In the genomic region with DNA sequence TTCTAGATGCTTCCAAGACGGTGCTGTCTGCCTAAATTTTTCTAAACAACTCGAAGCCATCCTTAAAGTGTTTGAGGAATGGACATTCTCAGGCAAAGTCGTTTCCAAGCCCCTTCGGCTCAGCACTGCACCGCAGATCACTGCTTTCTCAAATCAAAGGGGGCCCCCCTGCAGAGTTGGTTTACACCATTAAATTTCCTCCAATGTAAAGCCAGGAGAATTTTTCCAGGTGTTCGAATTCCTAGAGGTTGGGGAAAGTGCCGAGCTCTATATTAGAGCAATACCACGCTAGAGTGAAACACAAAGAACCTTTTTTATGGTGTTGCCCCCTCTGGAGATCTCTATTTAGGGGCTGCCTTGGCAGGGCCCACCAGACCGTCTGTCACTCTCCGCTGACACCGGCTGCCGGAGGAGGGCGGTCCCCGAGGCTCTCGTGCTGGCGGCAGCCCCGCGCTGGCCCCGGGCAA, we compare ENCODE assay signal across 8 cellular contexts.
DNase-seq lines count a peak whose midpoint lies in the region; ATAC-seq and TF ChIP-seq lines count a peak whose summit lies in the region.

No MANE protein-coding gene starts in this region.

- DNase-seq in body of pancreas (no peak), gastrocnemius medialis (no peak), NCI-H526 treated with DMSO at 0.1 percent for 48 hours (lab: John Stamatoyannopoulos, UW) (no peak), DMS53 (lab: John Stamatoyannopoulos, UW) (no peak), uterus (no peak)

- H3K36me3 ChIP-seq in body of pancreas (replicated peaks in 1 of 2; ENCODE audit: insufficient read depth in 1 of 2, low read depth in 2 of 2) (no peaks in the 10 kb centered on the region), iPS-20b (ENCODE audit: insufficient read depth, low read depth, low read length) (no peaks in the 10 kb centered on the region), gastrocnemius medialis (no peaks in the 10 kb centered on the region), uterus (no peaks in the 10 kb centered on the region)

- in situ Hi-C loops in gastrocnemius medialis (cut with MboI; ENCODE audit: low sequenced_read_pairs in 4 of 4): no loop called here

- H3K27me3 ChIP-seq in body of pancreas (no peaks in the 10 kb centered on the region), iPS-20b (ENCODE audit: insufficient read depth, low read length) (peaks cover 93% of the 10 kb centered on the region), gastrocnemius medialis (no peaks in the 10 kb centered on the region), uterus (no peaks in the 10 kb centered on the region)

- peak; percentile 46 for ATAC-seq in HG02678 (IDR thresholded peaks at IDR 0.05; ENCODE audit: unreplicated experiment)
- ATAC-seq in body of pancreas: peak; percentile 39
- ATAC-seq in gastrocnemius medialis: peak in 1 of 2 donors; percentile 5
- no peak for ATAC-seq in HG02588 (IDR thresholded peaks at IDR 0.05; ENCODE audit: unreplicated experiment)

- H3K9ac ChIP-seq in iPS-20b (ENCODE audit: low read depth, low read length): no peak overlapping the region

- H3K4me3 ChIP-seq in body of pancreas (peak overlapping the region in 1 of 2 donors; percentile 14), iPS-20b (ENCODE audit: low read length) (peak overlapping the region; percentile 57; the same call in 1 of the 2 replicates), gastrocnemius medialis (peak overlapping the region; percentile 44 to 56 (median 50)), uterus (peak overlapping the region in 1 of 2 donors; percentile 7)

- TF ChIP-seq CTCF in body of pancreas (IDR thresholded peaks at IDR 0.05): no peak
- no peak for TF ChIP-seq CTCF in gastrocnemius medialis (IDR thresholded peaks at IDR 0.05 in 4 of 5, conservative IDR thresholded peaks at IDR 0.05 in 1 of 5)
- TF ChIP-seq CTCF in uterus (IDR thresholded peaks at IDR 0.05): no peak

- peaks cover 22% of the 10 kb centered on the region for H3K4me1 ChIP-seq in body of pancreas
- H3K4me1 ChIP-seq in iPS-20b (ENCODE audit: insufficient read depth, low read length): peaks cover 11% of the 10 kb centered on the region
- peaks cover 19 to 31% of the 10 kb centered on the region in 2 donors for H3K4me1 ChIP-seq in gastrocnemius medialis
- H3K4me1 ChIP-seq in uterus: no peaks in the 10 kb centered on the region

- H3K27ac ChIP-seq in body of pancreas: peak overlapping the region in 3 of 4 donors; percentile 29 to 55 (median 35)
- H3K27ac ChIP-seq in iPS-20b (ENCODE audit: low read length): no peak overlapping the region
- peak overlapping the region; percentile 75 to 82 (median 79) for H3K27ac ChIP-seq in gastrocnemius medialis
- H3K27ac ChIP-seq in uterus: peak overlapping the region in 1 of 2 donors; percentile 62

- H3K9me3 ChIP-seq in body of pancreas (no peaks in the 10 kb centered on the region), iPS-20b (ENCODE audit: insufficient read depth, low read depth, low read length) (no peaks in the 10 kb centered on the region), gastrocnemius medialis (no peaks in the 10 kb centered on the region), uterus (no peaks in the 10 kb centered on the region)

- intact Hi-C loops in body of pancreas (cut with DNase I) (no loop called here), gastrocnemius medialis (cut with DNase I; ENCODE audit: low total_unique reads) (loop anchor here (5.0 to 10.0 kb wide), 5 partner anchors 65 to 372 kb away; no protein-coding TSS in a partner anchor), uterus (cut with DNase I; ENCODE audit: low total_unique reads) (no loop called here)

- WGBS in body of pancreas, 2 donors: 26 to 69% methylated on average over 8 to 19 of the region's 19 CpGs

- no peak for TF ChIP-seq POLR2A in body of pancreas (IDR thresholded peaks at IDR 0.05)
- no peak for TF ChIP-seq POLR2A in gastrocnemius medialis (IDR thresholded peaks at IDR 0.05)
- no peak for TF ChIP-seq POLR2A in uterus (IDR thresholded peaks at IDR 0.05)
